ENCODE assay signal across 19 cellular contexts in genomic region chr2:15275341-15275740, GRCh38.
"Had no signal": no experiment of that assay in that cellular context is flagged by ENCODE, and none has a peak within 500 bp of the region (broad histone marks: within the 10 kb centered on the region; RNA-seq: fewer than 3 reads in every experiment).

No MANE protein-coding gene starts in this region.

- H3K27ac Mint-ChIP-seq: endodermal cell; natural killer cell treated with Interleukin-12 subunit alpha and Interleukin-12 subunit beta and Interleukin-15 and Interleukin-18, amount 100 ng/mL, for 72 hours; neural progenitor cell; progenitor cell of endocrine pancreas had no signal

- FAIRE-seq: endothelial cell of umbilical vein, pancreas had no signal

- ATAC-seq: foreskin keratinocyte; left colon; left ventricle myocardium superior; natural killer cell treated with Interleukin-12 subunit alpha and Interleukin-12 subunit beta and Interleukin-15 and Interleukin-18, amount 100 ng/mL, for 72 hours; pancreas; right cardiac atrium had no signal

- H3K27me3 Mint-ChIP-seq: natural killer cell treated with Interleukin-12 subunit alpha and Interleukin-12 subunit beta and Interleukin-15 and Interleukin-18, amount 100 ng/mL, for 72 hours; progenitor cell of endocrine pancreas had no signal

- DNase-seq: effector CD4-positive, alpha-beta T cell; endodermal cell; foreskin keratinocyte; head of caudate nucleus; hippocampal formation; left colon; left ventricle myocardium superior; mesenchymal stem cell; midbrain; nucleus accumbens; pancreas; right cardiac atrium; stimulated activated CD4-positive, alpha-beta T cell treated with anti-CD3 and anti-CD28 coated beads, Interleukin-2, amount 100 ng/mL, for 48 hours; stimulated activated naive CD4-positive, alpha-beta T cell treated with Interleukin-2 at 50 U/mL for 16 hours; trophoblast cell had no signal

- H3K4me3 Mint-ChIP-seq: endodermal cell; natural killer cell treated with Interleukin-12 subunit alpha and Interleukin-12 subunit beta and Interleukin-15 and Interleukin-18, amount 100 ng/mL, for 72 hours; neural progenitor cell had no signal

- H3K4me1 Mint-ChIP-seq: neural progenitor cell had no signal

- H3K9me3 Mint-ChIP-seq: endodermal cell; natural killer cell treated with Interleukin-12 subunit alpha and Interleukin-12 subunit beta and Interleukin-15 and Interleukin-18, amount 100 ng/mL, for 72 hours; neural progenitor cell had no signal
